In the genomic region with DNA sequence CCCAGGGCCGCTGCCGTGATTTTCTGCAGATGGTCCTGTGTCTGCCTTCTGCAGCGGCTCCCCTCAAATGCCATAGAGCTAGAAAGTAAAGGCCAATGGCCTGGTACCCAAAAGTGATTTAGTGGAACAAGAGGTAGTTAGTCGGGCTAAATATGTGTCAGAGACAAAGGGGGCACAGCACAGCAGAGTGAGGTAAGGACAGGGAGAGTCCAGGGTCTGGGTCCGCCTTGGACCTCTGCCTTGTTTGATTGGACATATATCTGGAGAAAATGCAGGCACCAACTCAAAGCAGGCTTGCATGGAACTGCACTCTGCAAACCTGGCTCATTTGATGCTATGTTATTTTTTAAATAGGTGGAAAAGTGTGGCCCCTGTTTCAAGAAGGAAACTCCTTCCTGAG, we compare ENCODE assay signal across 26 cellular contexts.
"Had no signal": no experiment of that assay in that cellular context is flagged by ENCODE, and none has a peak within 500 bp of the region (broad histone marks: within the 10 kb centered on the region; RNA-seq: fewer than 3 reads in every experiment).

No MANE protein-coding gene starts in this region.

- H3K27ac Mint-ChIP-seq: activated CD8-positive, alpha-beta T cell treated with anti-CD3 and anti-CD28 coated beads, Interleukin-2, amount 10 ng/mL, durations not matched to agents 7 days and 5 days; activated naive CD4-positive, alpha-beta T cell treated with anti-CD3 and anti-CD28 coated beads, Interleukin-2, amount 50 U/mL, for 24 hours; activated naive CD8-positive, alpha-beta T cell treated with anti-CD3 and anti-CD28 coated beads, Interleukin-2, amount 50 U/mL, for 24 hours; naive thymus-derived CD8-positive, alpha-beta T cell; T-helper 1 cell treated with Interleukin-12 subunit alpha and Interleukin-12 subunit beta and Interleukin-4 antibody, amounts not matched to agents 30 μg/mL and 1 μg/mL, for 36 hours had no signal

- H3K27ac ChIP-seq: epithelial cell of prostate, parathyroid adenoma, spleen, testis, transverse colon had no signal

- H3K9ac ChIP-seq: parathyroid adenoma had no signal

- H2AFZ ChIP-seq: parathyroid adenoma had no signal

- H3K36me3 Mint-ChIP-seq: activated naive CD4-positive, alpha-beta T cell treated with anti-CD3 and anti-CD28 coated beads, Interleukin-2, amount 50 U/mL, for 24 hours had no signal

- DNase-seq: activated CD4-positive, alpha-beta T cell treated with anti-CD3 and anti-CD28 coated beads for 1 hour; activated CD4-positive, alpha-beta T cell treated with anti-CD3 and anti-CD28 coated beads, Interleukin-2, amount 50 U/mL, for 1 hour; activated CD8-positive, alpha-beta T cell treated with anti-CD3 and anti-CD28 coated beads, Interleukin-2, amount 10 ng/mL, durations not matched to agents 7 days and 5 days; activated naive CD8-positive, alpha-beta T cell treated with anti-CD3 and anti-CD28 coated beads, Interleukin-2, amount 50 U/mL, for 24 hours; amygdala; central memory CD4-positive, alpha-beta T cell; left cardiac atrium; left ventricle myocardium superior; midbrain; naive thymus-derived CD8-positive, alpha-beta T cell; nucleus accumbens; right cardiac atrium; spleen; stimulated activated naive CD4-positive, alpha-beta T cell treated with Interleukin-2 at 50 U/mL for 16 hours; SW 1271; T-helper 9 cell; testis; transverse colon had no signal

- H3K27me3 ChIP-seq: testis, transverse colon had no signal

- H3K4me1 Mint-ChIP-seq: activated naive CD4-positive, alpha-beta T cell treated with anti-CD3 and anti-CD28 coated beads, Interleukin-2, amount 50 U/mL, for 24 hours; activated naive CD8-positive, alpha-beta T cell treated with anti-CD3 and anti-CD28 coated beads, Interleukin-2, amount 50 U/mL, for 24 hours had no signal

- H3K36me3 ChIP-seq: spleen, transverse colon had no signal

- H3K4me3 ChIP-seq: spleen, testis, transverse colon had no signal

- H3K4me1 ChIP-seq: parathyroid adenoma, spleen, testis, transverse colon had no signal

- H3K4me3 Mint-ChIP-seq: activated CD8-positive, alpha-beta T cell treated with anti-CD3 and anti-CD28 coated beads, Interleukin-2, amount 10 ng/mL, durations not matched to agents 7 days and 5 days; activated naive CD4-positive, alpha-beta T cell treated with anti-CD3 and anti-CD28 coated beads, Interleukin-2, amount 50 U/mL, for 24 hours; activated naive CD8-positive, alpha-beta T cell treated with anti-CD3 and anti-CD28 coated beads, Interleukin-2, amount 50 U/mL, for 24 hours; naive thymus-derived CD8-positive, alpha-beta T cell; neural crest cell; T-helper 1 cell treated with Interleukin-12 subunit alpha and Interleukin-12 subunit beta and Interleukin-4 antibody, amounts not matched to agents 30 μg/mL and 1 μg/mL, for 36 hours had no signal

- FAIRE-seq: endometrium, frontal cortex, islet of Langerhans had no signal

- H3K79me2 ChIP-seq: parathyroid adenoma had no signal

- ATAC-seq: activated CD8-positive, alpha-beta T cell treated with anti-CD3 and anti-CD28 coated beads, Interleukin-2, amount 10 ng/mL, durations not matched to agents 7 days and 5 days; activated naive CD8-positive, alpha-beta T cell treated with anti-CD3 and anti-CD28 coated beads, Interleukin-2, amount 50 U/mL, for 24 hours; left cardiac atrium; left ventricle myocardium superior; naive thymus-derived CD8-positive, alpha-beta T cell; right cardiac atrium had no signal

- H3K9me3 ChIP-seq: testis, transverse colon had no signal

- H3K9me3 Mint-ChIP-seq: activated naive CD4-positive, alpha-beta T cell treated with anti-CD3 and anti-CD28 coated beads, Interleukin-2, amount 50 U/mL, for 24 hours; activated naive CD8-positive, alpha-beta T cell treated with anti-CD3 and anti-CD28 coated beads, Interleukin-2, amount 50 U/mL, for 24 hours; neural crest cell had no signal
